Comparison of ENCODE assay signal across 18 cellular contexts in genomic region chr6:14880717-14881116, GRCh38.
DNase-seq lines count a peak whose midpoint lies in the region; ATAC-seq and TF ChIP-seq lines count a peak whose summit lies in the region.
"Had no signal": no experiment of that assay in that cellular context is flagged by ENCODE, and none has a peak within 500 bp of the region (broad histone marks: within the 10 kb centered on the region; RNA-seq: fewer than 3 reads in every experiment).

No MANE protein-coding gene starts in this region.

- peaks cover 38% of the 10 kb centered on the region for H3K4me1 Mint-ChIP-seq in activated naive CD4-positive, alpha-beta T cell treated with anti-CD3 and anti-CD28 coated beads, Interleukin-2, amount 50 U/mL, for 24 hours
- peaks cover 34% of the 10 kb centered on the region for H3K4me1 Mint-ChIP-seq in activated naive CD4-positive, alpha-beta T cell treated with anti-CD3 and anti-CD28 coated beads for 36 hours (ENCODE audit: low read depth)
- H3K4me1 Mint-ChIP-seq in WTC11, result peaks cover 77% of the 10 kb centered on the region
- H3K4me1 Mint-ChIP-seq in stimulated activated memory B cell treated with anti-CD40 and anti-IgM and Interleukin-4, amounts not matched to agents 10 μg/mL and 1 μg/mL and 100 μg/mL, for 72 hours, result peaks cover 34% of the 10 kb centered on the region

- peaks cover 5% of the 10 kb centered on the region for H3K9me3 Mint-ChIP-seq in activated naive CD4-positive, alpha-beta T cell treated with anti-CD3 and anti-CD28 coated beads, Interleukin-2, amount 50 U/mL, for 24 hours
- no peaks in the 10 kb centered on the region for H3K9me3 Mint-ChIP-seq in activated naive CD4-positive, alpha-beta T cell treated with anti-CD3 and anti-CD28 coated beads for 36 hours
- no peaks in the 10 kb centered on the region for H3K9me3 Mint-ChIP-seq in WTC11
- peaks cover 3% of the 10 kb centered on the region for H3K9me3 Mint-ChIP-seq in stimulated activated memory B cell treated with anti-CD40 and anti-IgM and Interleukin-4, amounts not matched to agents 10 μg/mL and 1 μg/mL and 100 μg/mL, for 72 hours
- H3K9me3 Mint-ChIP-seq: activated B cell treated with CpG ODN at 0.5 μM for 24 hours; central memory CD8-positive, alpha-beta T cell had no signal

- H3K4me3 Mint-ChIP-seq in activated naive CD4-positive, alpha-beta T cell treated with anti-CD3 and anti-CD28 coated beads, Interleukin-2, amount 50 U/mL, for 24 hours, result no peak overlapping the region
- H3K4me3 Mint-ChIP-seq in activated naive CD4-positive, alpha-beta T cell treated with anti-CD3 and anti-CD28 coated beads for 36 hours, result no peak overlapping the region
- H3K4me3 Mint-ChIP-seq in WTC11, result no peak overlapping the region
- H3K4me3 Mint-ChIP-seq in stimulated activated memory B cell treated with anti-CD40 and anti-IgM and Interleukin-4, amounts not matched to agents 10 μg/mL and 1 μg/mL and 100 μg/mL, for 72 hours, result no peak overlapping the region
- H3K4me3 Mint-ChIP-seq: activated B cell treated with CpG ODN at 0.5 μM for 24 hours; central memory CD8-positive, alpha-beta T cell had no signal

- H3K27me3 Mint-ChIP-seq in activated naive CD4-positive, alpha-beta T cell treated with anti-CD3 and anti-CD28 coated beads, Interleukin-2, amount 50 U/mL, for 24 hours, result no peaks in the 10 kb centered on the region
- H3K27me3 Mint-ChIP-seq in activated naive CD4-positive, alpha-beta T cell treated with anti-CD3 and anti-CD28 coated beads for 36 hours (ENCODE audit: low read depth), result no peaks in the 10 kb centered on the region
- no peaks in the 10 kb centered on the region for H3K27me3 Mint-ChIP-seq in WTC11 (ENCODE audit: low read depth)
- H3K27me3 Mint-ChIP-seq in stimulated activated memory B cell treated with anti-CD40 and anti-IgM and Interleukin-4, amounts not matched to agents 10 μg/mL and 1 μg/mL and 100 μg/mL, for 72 hours, result no peaks in the 10 kb centered on the region
- H3K27me3 Mint-ChIP-seq: activated B cell treated with CpG ODN at 0.5 μM for 24 hours; central memory CD8-positive, alpha-beta T cell had no signal

- peak overlapping the region; percentile 65 for H3K27ac ChIP-seq in layer of hippocampus (ENCODE audit: low read depth, low read length)
- H3K27ac ChIP-seq: C4-2B, SJCRH30, thoracic aorta had no signal

- no peak for DNase-seq in activated naive CD4-positive, alpha-beta T cell treated with anti-CD3 and anti-CD28 coated beads for 36 hours
- no peak for DNase-seq in WTC11 (ENCODE audit: low spot score)
- DNase-seq in sciatic nerve (ENCODE audit: low spot score), result no peak
- no peak for DNase-seq in activated naive CD4-positive, alpha-beta T cell treated with Interleukin-2 at 50 U/mL for 16 hours
- DNase-seq in activated T-cell treated with anti-CD3 and anti-CD28 coated beads, Interleukin-2, amount 50 U/mL, for 1 hour, result no peak
- DNase-seq: activated B cell treated with CpG ODN at 0.5 μM for 24 hours; amniotic stem cell; effector memory CD4-positive, alpha-beta T cell; NCI-H1417; NCI-H526 treated with DMSO at 0.1 percent for 48 hours; SJCRH30; T-helper 2 cell had no signal

- H3K27ac Mint-ChIP-seq in activated naive CD4-positive, alpha-beta T cell treated with anti-CD3 and anti-CD28 coated beads, Interleukin-2, amount 50 U/mL, for 24 hours, result peak overlapping the region; percentile 64
- H3K27ac Mint-ChIP-seq in activated naive CD4-positive, alpha-beta T cell treated with anti-CD3 and anti-CD28 coated beads for 36 hours, result no peak overlapping the region
- peak overlapping the region; percentile 91 for H3K27ac Mint-ChIP-seq in WTC11
- H3K27ac Mint-ChIP-seq in stimulated activated memory B cell treated with anti-CD40 and anti-IgM and Interleukin-4, amounts not matched to agents 10 μg/mL and 1 μg/mL and 100 μg/mL, for 72 hours, result peak overlapping the region; percentile 7
- H3K27ac Mint-ChIP-seq: activated B cell treated with CpG ODN at 0.5 μM for 24 hours had no signal

- ATAC-seq in WTC11 (peak; percentile 38; the same call in 1 of the 2 replicates), sciatic nerve (no peak)
- ATAC-seq in stimulated activated memory B cell treated with anti-CD40 and anti-IgM and Interleukin-4, amounts not matched to agents 10 μg/mL and 1 μg/mL and 100 μg/mL, for 72 hours, result no peak

- no peak for TF ChIP-seq CTCF in WTC11 (IDR thresholded peaks at IDR 0.05)

- CTCF ChIA-PET in activated naive CD4-positive, alpha-beta T cell treated with anti-CD3 and anti-CD28 coated beads for 36 hours (lab: Charles Lee), result no interaction called here
- CTCF ChIA-PET in WTC11 (lab: Charles Lee), result interaction anchor here (1.3 kb wide), 1 partner anchor 10 kb away, joined by 3 read pairs; no protein-coding TSS in a partner anchor

- POLR2A ChIA-PET in WTC11 (lab: Charles Lee), result no interaction called here

- H3K27me3 ChIP-seq in layer of hippocampus (ENCODE audit: control insufficient read depth, insufficient read depth, low read length), result no peaks in the 10 kb centered on the region
- H3K27me3 ChIP-seq: SJCRH30 had no signal

- peaks cover 1% of the 10 kb centered on the region for H3K36me3 Mint-ChIP-seq in activated naive CD4-positive, alpha-beta T cell treated with anti-CD3 and anti-CD28 coated beads, Interleukin-2, amount 50 U/mL, for 24 hours
- H3K36me3 Mint-ChIP-seq in activated naive CD4-positive, alpha-beta T cell treated with anti-CD3 and anti-CD28 coated beads for 36 hours (ENCODE audit: low read depth), result no peaks in the 10 kb centered on the region
- no peaks in the 10 kb centered on the region for H3K36me3 Mint-ChIP-seq in WTC11
- peaks cover 6% of the 10 kb centered on the region for H3K36me3 Mint-ChIP-seq in stimulated activated memory B cell treated with anti-CD40 and anti-IgM and Interleukin-4, amounts not matched to agents 10 μg/mL and 1 μg/mL and 100 μg/mL, for 72 hours

- intact Hi-C loops in activated naive CD4-positive, alpha-beta T cell treated with anti-CD3 and anti-CD28 coated beads for 36 hours (cut with micrococcal nuclease), result no loop called here
- intact Hi-C loops in sciatic nerve (cut with DNase I), result no loop called here

TF ChIP-seq in WTC11, 78 proteins besides CTCF, POLR2A, EP300 and RAD21:
- TF ChIP-seq GRHL2 (CRISPR knock-in tag; IDR thresholded peaks at IDR 0.05; ENCODE audit: insufficient replicate concordance, severe bottlenecking) (no peak), TP53 (CRISPR knock-in tag; IDR thresholded peaks at IDR 0.05) (no peak), NFYB (CRISPR knock-in tag; conservative IDR thresholded peaks at IDR 0.05; ENCODE audit: low read depth) (no peak), NR2C2 (CRISPR knock-in tag; IDR thresholded peaks at IDR 0.05) (no peak), ETV6 (CRISPR knock-in tag; IDR thresholded peaks at IDR 0.05) (peak; percentile 100), ZNF281 (CRISPR knock-in tag; IDR thresholded peaks at IDR 0.05) (no peak)
